Comparison of ENCODE assay signal across 9 cellular contexts in the genomic region with DNA sequence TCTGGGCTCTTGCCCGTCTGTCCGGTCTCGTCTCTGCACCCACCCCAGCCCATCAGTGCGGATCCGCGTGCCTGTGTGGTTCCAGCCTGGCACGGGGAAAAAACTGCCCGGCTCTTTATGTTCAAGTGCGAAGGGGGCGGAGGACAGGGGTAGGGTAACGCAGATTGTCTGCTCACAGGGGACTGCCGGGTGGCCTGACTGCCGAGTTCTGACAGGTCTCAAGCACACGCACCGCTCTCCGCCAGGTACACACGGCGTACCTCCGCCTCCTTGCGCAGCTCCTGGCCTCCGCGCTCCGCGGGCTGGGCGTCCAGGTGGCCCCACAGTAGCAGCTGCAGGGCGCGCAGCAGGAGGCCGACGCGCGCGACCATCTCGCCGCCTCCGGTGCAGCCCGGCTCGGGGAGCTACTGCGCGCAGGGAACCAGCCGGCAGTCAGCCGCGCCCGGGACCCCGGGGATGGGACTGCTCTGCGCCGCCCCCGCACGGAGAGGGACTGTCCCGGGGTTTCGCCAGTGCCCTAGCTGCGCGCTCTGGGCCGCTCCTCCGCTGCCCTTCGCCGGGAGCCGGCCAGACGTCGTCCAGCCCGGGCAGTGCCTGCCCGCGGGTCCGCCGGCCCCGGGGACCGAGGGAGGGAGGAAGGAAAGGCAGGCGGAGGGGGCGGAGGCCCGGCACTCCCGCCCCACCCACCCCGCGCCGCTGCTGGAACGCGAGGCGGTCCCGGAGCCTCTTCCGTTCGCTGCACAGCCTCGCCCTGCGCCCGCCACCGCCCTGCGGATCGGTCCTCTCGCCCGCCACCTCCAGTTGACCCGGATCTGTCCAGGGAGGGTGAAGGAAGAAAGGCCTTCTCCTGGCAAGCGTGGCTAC. TPM values are rescaled to one million over a fixed set of nuclear protein-coding genes. Genes with fewer than 3 reads are reported as not detected.
DNase-seq lines count a peak whose midpoint lies in the region; ATAC-seq and TF ChIP-seq lines count a peak whose summit lies in the region.
"Had no signal": no experiment of that assay in that cellular context is flagged by ENCODE, and none has a peak within 500 bp of the region (broad histone marks: within the 10 kb centered on the region; RNA-seq: fewer than 3 reads in every experiment).

A gene with protein sequence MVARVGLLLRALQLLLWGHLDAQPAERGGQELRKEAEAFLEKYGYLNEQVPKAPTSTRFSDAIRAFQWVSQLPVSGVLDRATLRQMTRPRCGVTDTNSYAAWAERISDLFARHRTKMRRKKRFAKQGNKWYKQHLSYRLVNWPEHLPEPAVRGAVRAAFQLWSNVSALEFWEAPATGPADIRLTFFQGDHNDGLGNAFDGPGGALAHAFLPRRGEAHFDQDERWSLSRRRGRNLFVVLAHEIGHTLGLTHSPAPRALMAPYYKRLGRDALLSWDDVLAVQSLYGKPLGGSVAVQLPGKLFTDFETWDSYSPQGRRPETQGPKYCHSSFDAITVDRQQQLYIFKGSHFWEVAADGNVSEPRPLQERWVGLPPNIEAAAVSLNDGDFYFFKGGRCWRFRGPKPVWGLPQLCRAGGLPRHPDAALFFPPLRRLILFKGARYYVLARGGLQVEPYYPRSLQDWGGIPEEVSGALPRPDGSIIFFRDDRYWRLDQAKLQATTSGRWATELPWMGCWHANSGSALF (minus strand): TSS at position 635 of the 864 bp plus-strand sequence. CDS start 264 bp downstream, at position 371.

- H3K9me3 Mint-ChIP-seq in IgD-negative memory B cell (no peaks in the 10 kb centered on the region), mesothelial cell of epicardium (no peaks in the 10 kb centered on the region)
- no peaks in the 10 kb centered on the region for H3K9me3 Mint-ChIP-seq in effector memory CD8-positive, alpha-beta T cell

- DNase-seq in BJ (ENCODE audit: low read depth), result no peak
- DNase-seq in activated CD4-positive, alpha-beta T cell treated with anti-CD3 and anti-CD28 coated beads, Interleukin-2, amount 50 U/mL, for 1 hour, result peak; percentile 20
- peak; percentile 14 to 20 (median 17) for DNase-seq in effector memory CD8-positive, alpha-beta T cell
- peak; percentile 32 to 59 for DNase-seq in mesothelial cell of epicardium (ENCODE audit: low spot score in 2 of 2, unreplicated experiment in 2 of 2)
- no peak for DNase-seq in COR-L47 (lab: John Stamatoyannopoulos, UW)
- DNase-seq in H4 (ENCODE audit: low spot score), result no peak

- CTCF ChIA-PET in BJ (lab: Yijun Ruan, JAX), result interaction anchor here (0.7 to 4.7 kb wide), 4 partner anchors 10 to 30 kb away, joined by 3 to 44 read pairs (median 6); no protein-coding TSS in a partner anchor

- H3K27me3 Mint-ChIP-seq in IgD-negative memory B cell (peaks cover 28% of the 10 kb centered on the region), mesothelial cell of epicardium (ENCODE audit: low read depth) (peaks cover 64% of the 10 kb centered on the region)
- H3K27me3 Mint-ChIP-seq in effector memory CD8-positive, alpha-beta T cell, result peaks cover 59 to 76% of the 10 kb centered on the region in 2 donors

- no peaks in the 10 kb centered on the region for H3K36me3 ChIP-seq in BJ (ENCODE audit: control insufficient read depth, insufficient read depth, low read length)
- H3K36me3 ChIP-seq: neutrophil had no signal

- TF ChIP-seq CTCF in BJ (IDR thresholded peaks at IDR 0.05; ENCODE audit: insufficient read depth, low read depth, low read length) (no peak), mesothelial cell of epicardium (IDR thresholded peaks at IDR 0.05; ENCODE audit: unreplicated experiment) (no peak), subcutaneous adipose tissue (IDR thresholded peaks at IDR 0.05; ENCODE audit: low read depth) (no peak)

- H3K27ac Mint-ChIP-seq in IgD-negative memory B cell, result peak within 1 kb of the TSS in 1 of 3 donors; percentile 26
- no peak within 1 kb of the TSS for H3K27ac Mint-ChIP-seq in effector memory CD8-positive, alpha-beta T cell
- no peak within 1 kb of the TSS for H3K27ac Mint-ChIP-seq in mesothelial cell of epicardium

- H3K4me3 ChIP-seq in BJ (ENCODE audit: low read depth, low read length), result peak within 1 kb of the TSS; percentile 36

- peaks cover 4 to 8% (median 7%) of the 10 kb centered on the region in 3 donors for H3K4me1 Mint-ChIP-seq in IgD-negative memory B cell
- peaks cover 3 to 9% of the 10 kb centered on the region in 2 donors for H3K4me1 Mint-ChIP-seq in effector memory CD8-positive, alpha-beta T cell (ENCODE audit: low read depth in 2 of 2)
- H3K4me1 Mint-ChIP-seq in mesothelial cell of epicardium, result peaks cover 12% of the 10 kb centered on the region

- H3K27me3 ChIP-seq in BJ (ENCODE audit: control insufficient read depth, insufficient read depth, low read length), result peaks cover 42% of the 10 kb centered on the region

- no peaks in the 10 kb centered on the region for H3K36me3 Mint-ChIP-seq in IgD-negative memory B cell
- no peaks in the 10 kb centered on the region for H3K36me3 Mint-ChIP-seq in effector memory CD8-positive, alpha-beta T cell (ENCODE audit: insufficient read depth)
- H3K36me3 Mint-ChIP-seq in mesothelial cell of epicardium, result no peaks in the 10 kb centered on the region

- POLR2A ChIA-PET in BJ (lab: Charles Lee), result interaction anchor here (0.6 kb wide), 1 partner anchor 42 kb away, joined by 4 read pairs; a partner anchor contains a TSS

- H3K4me3 Mint-ChIP-seq in IgD-negative memory B cell (peak within 1 kb of the TSS; percentile 72 to 88 (median 76)), mesothelial cell of epicardium (peak within 1 kb of the TSS; percentile 59)
- peak within 1 kb of the TSS; percentile 73 to 80 for H3K4me3 Mint-ChIP-seq in effector memory CD8-positive, alpha-beta T cell

- ATAC-seq in effector memory CD8-positive, alpha-beta T cell (replicated peaks), result peak; percentile 80

RNA-seq across cellular contexts. Expression of the gene that starts here (rescaled TPM):
- polyA plus RNA-seq in BJ (2011; rRNA removed), result 0.15 and 0.28 TPM in 2 replicates
- polyA minus RNA-seq in BJ (2011; rRNA and poly(A)+ RNA removed), result not detected in 2 replicates
- 0.49 TPM for polyA plus RNA-seq in IgD-negative memory B cell
- 0.34 to 0.86 TPM in 2 of 3 replicates, not detected in the other for total RNA-seq in mesothelial cell of epicardium
- 10 to 100 TPM; 21.6 to 46.1 (median 42.7) TPM for total RNA-seq in subcutaneous adipose tissue
- total RNA-seq in H4 (2014; rRNA removed; shearing (Covaris generic)), result 0.68 TPM in 1 of 2 replicates, not detected in the other

Comparison
In these comparisons a context has a peak if more than half of its experiments do, and no peak if none do; other contexts are left out.
1. RNA of the gene that starts here (total RNA-seq): 21.6 to 46.1 TPM in subcutaneous adipose tissue; 0.68 TPM in H4 and 0.34 to 0.86 TPM in mesothelial cell of epicardium; every median in the first group is over 10 times any median in the second.
2. Peak in DNase-seq in mesothelial cell of epicardium; RNA of the gene not detected or under 1 TPM.
3. DNase-seq: peak in activated CD4-positive, alpha-beta T cell treated with anti-CD3 and anti-CD28 coated beads, Interleukin-2, amount 50 U/mL, for 1 hour (single experiment) and effector memory CD8-positive, alpha-beta T cell (3 of 3); none in BJ (single experiment), COR-L47 (single experiment) and H4 (single experiment).
4. Peak in every context shown above with its lines, with median percentiles within 50 percentile points of each other: H3K4me3 Mint-ChIP-seq.